1 cellular context compared by ENCODE assay signal in genomic region chr19:49331616-49332055, GRCh38.
TF ChIP-seq lines count a peak whose summit lies in the region.

No MANE protein-coding gene starts in this region.

TF ChIP-seq in GM12878, 131 proteins besides CTCF, POLR2A, EP300 and RAD21:
- no peak for TF ChIP-seq SIN3A (IDR thresholded peaks at IDR 0.05; ENCODE audit: low read depth, low read length)
- TF ChIP-seq HDAC2 (IDR thresholded peaks at IDR 0.05) = no peak
- no peak for TF ChIP-seq YBX1 (IDR thresholded peaks at IDR 0.05)
- TF ChIP-seq HDAC6 (IDR thresholded peaks at IDR 0.05; ENCODE audit: unreplicated experiment) = no peak
- TF ChIP-seq, protein P1, sequence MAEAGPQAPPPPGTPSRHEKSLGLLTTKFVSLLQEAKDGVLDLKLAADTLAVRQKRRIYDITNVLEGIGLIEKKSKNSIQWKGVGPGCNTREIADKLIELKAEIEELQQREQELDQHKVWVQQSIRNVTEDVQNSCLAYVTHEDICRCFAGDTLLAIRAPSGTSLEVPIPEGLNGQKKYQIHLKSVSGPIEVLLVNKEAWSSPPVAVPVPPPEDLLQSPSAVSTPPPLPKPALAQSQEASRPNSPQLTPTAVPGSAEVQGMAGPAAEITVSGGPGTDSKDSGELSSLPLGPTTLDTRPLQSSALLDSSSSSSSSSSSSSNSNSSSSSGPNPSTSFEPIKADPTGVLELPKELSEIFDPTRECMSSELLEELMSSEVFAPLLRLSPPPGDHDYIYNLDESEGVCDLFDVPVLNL (IDR thresholded peaks at IDR 0.05; ENCODE audit: low read depth, low read length) = no peak
- TF ChIP-seq SMARCA5 (IDR thresholded peaks at IDR 0.05) = no peak
- TF ChIP-seq IKZF1 (conservative IDR thresholded peaks at IDR 0.05) = 0 out of 2 replicates have a peak, but pooled peaks have one; percentile 50
- TF ChIP-seq RUNX3 (IDR thresholded peaks at IDR 0.05; ENCODE audit: low read length) = no peak
- peak; percentile 95 for TF ChIP-seq RAD51 (IDR thresholded peaks at IDR 0.05)
- no peak for TF ChIP-seq ATF7 (IDR thresholded peaks at IDR 0.05; ENCODE audit: low read depth)
- TF ChIP-seq EGR1 (IDR thresholded peaks at IDR 0.05; ENCODE audit: borderline replicate concordance in 1 of 2, low read depth in 2 of 2, low read length in 2 of 2) = no peak
- TF ChIP-seq GATAD2B (conservative IDR thresholded peaks at IDR 0.05; ENCODE audit: low read depth) = no peak
- TF ChIP-seq BCL11A (IDR thresholded peaks at IDR 0.05; ENCODE audit: low read depth, low read length) = no peak
- TF ChIP-seq SREBF1 (IDR thresholded peaks at IDR 0.05; ENCODE audit: low read length) = peak; percentile 53; the same call in 1 of the 2 replicates
- TF ChIP-seq, protein P2, sequence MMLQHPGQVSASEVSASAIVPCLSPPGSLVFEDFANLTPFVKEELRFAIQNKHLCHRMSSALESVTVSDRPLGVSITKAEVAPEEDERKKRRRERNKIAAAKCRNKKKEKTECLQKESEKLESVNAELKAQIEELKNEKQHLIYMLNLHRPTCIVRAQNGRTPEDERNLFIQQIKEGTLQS (IDR thresholded peaks at IDR 0.05; ENCODE audit: borderline replicate concordance, extremely low read depth, low read depth, low read length) = peak; percentile 89; the same call in 1 of the 2 replicates
- TF ChIP-seq PAX5 (IDR thresholded peaks at IDR 0.05; ENCODE audit: borderline replicate concordance, low read depth, low read length) = no peak
- 0 out of 2 replicates have a peak, but pooled peaks have one; percentile 56 for TF ChIP-seq STAT1 (conservative IDR thresholded peaks at IDR 0.05)
- TF ChIP-seq, protein P3, sequence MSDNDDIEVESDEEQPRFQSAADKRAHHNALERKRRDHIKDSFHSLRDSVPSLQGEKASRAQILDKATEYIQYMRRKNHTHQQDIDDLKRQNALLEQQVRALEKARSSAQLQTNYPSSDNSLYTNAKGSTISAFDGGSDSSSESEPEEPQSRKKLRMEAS (IDR thresholded peaks at IDR 0.05; ENCODE audit: low read depth, low read length) = peak; percentile 73; the same call in 1 of the 2 replicates
- TF ChIP-seq ZNF384 (IDR thresholded peaks at IDR 0.05; ENCODE audit: borderline replicate concordance, low read depth, low read length) = no peak
- no peak for TF ChIP-seq CEBPB (IDR thresholded peaks at IDR 0.05; ENCODE audit: borderline replicate concordance in 1 of 2, low read depth in 2 of 2, low read length in 2 of 2)
- peak; percentile 87 for TF ChIP-seq YY1 (IDR thresholded peaks at IDR 0.05; ENCODE audit: low read depth, low read length)
- TF ChIP-seq, protein P4, sequence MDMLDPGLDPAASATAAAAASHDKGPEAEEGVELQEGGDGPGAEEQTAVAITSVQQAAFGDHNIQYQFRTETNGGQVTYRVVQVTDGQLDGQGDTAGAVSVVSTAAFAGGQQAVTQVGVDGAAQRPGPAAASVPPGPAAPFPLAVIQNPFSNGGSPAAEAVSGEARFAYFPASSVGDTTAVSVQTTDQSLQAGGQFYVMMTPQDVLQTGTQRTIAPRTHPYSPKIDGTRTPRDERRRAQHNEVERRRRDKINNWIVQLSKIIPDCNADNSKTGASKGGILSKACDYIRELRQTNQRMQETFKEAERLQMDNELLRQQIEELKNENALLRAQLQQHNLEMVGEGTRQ (IDR thresholded peaks at IDR 0.05; ENCODE audit: borderline replicate concordance, low read depth, low read length) = peak; percentile 94
- peak; percentile 91 for TF ChIP-seq HCFC1 (IDR thresholded peaks at IDR 0.05; ENCODE audit: low read length)
- TF ChIP-seq CHD2 (IDR thresholded peaks at IDR 0.05; ENCODE audit: borderline replicate concordance, low read depth, low read length) = 0 out of 2 replicates have a peak, but pooled peaks have one; percentile 53
- TF ChIP-seq SIX5 (IDR thresholded peaks at IDR 0.05; ENCODE audit: low read depth, low read length, severe bottlenecking) = peak; percentile 84
- no peak for TF ChIP-seq FOXM1 (IDR thresholded peaks at IDR 0.05; ENCODE audit: low read depth, low read length)
- no peak for TF ChIP-seq IRF3 (IDR thresholded peaks at IDR 0.05)
- no peak for TF ChIP-seq MEF2A (IDR thresholded peaks at IDR 0.05; ENCODE audit: insufficient read depth, low read depth, low read length)
- no peak for TF ChIP-seq RCOR1 (conservative IDR thresholded peaks at IDR 0.05; ENCODE audit: low read depth, low read length)
- TF ChIP-seq ELK1 (IDR thresholded peaks at IDR 0.05; ENCODE audit: low read depth, low read length) = no peak
- TF ChIP-seq, protein P5, sequence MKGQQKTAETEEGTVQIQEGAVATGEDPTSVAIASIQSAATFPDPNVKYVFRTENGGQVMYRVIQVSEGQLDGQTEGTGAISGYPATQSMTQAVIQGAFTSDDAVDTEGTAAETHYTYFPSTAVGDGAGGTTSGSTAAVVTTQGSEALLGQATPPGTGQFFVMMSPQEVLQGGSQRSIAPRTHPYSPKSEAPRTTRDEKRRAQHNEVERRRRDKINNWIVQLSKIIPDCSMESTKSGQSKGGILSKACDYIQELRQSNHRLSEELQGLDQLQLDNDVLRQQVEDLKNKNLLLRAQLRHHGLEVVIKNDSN (IDR thresholded peaks at IDR 0.05; ENCODE audit: borderline replicate concordance, extremely low read length, insufficient read depth, low read depth, low read length) = peak; percentile 93
- TF ChIP-seq TARDBP (IDR thresholded peaks at IDR 0.05; ENCODE audit: borderline replicate concordance) = 0 out of 2 replicates have a peak, but pooled peaks have one; percentile 27
- TF ChIP-seq, protein P6, sequence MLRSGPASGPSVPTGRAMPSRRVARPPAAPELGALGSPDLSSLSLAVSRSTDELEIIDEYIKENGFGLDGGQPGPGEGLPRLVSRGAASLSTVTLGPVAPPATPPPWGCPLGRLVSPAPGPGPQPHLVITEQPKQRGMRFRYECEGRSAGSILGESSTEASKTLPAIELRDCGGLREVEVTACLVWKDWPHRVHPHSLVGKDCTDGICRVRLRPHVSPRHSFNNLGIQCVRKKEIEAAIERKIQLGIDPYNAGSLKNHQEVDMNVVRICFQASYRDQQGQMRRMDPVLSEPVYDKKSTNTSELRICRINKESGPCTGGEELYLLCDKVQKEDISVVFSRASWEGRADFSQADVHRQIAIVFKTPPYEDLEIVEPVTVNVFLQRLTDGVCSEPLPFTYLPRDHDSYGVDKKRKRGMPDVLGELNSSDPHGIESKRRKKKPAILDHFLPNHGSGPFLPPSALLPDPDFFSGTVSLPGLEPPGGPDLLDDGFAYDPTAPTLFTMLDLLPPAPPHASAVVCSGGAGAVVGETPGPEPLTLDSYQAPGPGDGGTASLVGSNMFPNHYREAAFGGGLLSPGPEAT (IDR thresholded peaks at IDR 0.05; ENCODE audit: low read depth) = peak; percentile 40; the same call in 1 of the 2 replicates
